In the genomic region with DNA sequence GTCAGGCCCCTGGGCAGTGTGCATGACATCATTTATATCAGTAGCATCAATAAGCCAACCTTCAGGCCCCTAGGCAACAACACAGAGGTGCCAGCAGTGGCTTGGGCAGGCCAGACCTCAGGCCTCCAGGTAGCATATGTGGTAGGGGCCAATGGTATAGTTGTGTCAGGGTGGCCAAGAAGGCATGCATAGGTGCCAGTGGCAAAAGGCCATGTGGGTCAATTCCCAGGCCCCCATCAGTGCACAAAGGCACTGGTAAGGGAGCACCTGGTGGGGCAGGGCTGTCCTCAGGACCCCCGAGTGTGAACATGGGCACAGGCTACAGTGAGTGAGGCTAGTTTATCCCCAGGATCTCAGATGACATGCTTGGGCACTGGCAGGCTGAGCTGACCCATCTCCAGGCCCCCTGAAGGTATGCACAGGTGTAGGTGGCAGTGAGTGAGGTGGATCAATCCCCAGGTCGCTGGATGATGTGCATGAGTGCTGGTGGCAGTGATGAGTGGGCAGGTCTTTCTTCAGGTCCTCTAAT, we compare ENCODE assay signal across 30 cellular contexts.
"Had no signal": no experiment of that assay in that cellular context is flagged by ENCODE, and none has a peak within 500 bp of the region (broad histone marks: within the 10 kb centered on the region; RNA-seq: fewer than 3 reads in every experiment).

No MANE protein-coding gene starts in this region.

- H3K9me3 ChIP-seq: MG63, Peyer's patch, SJSA1, SK-N-SH had no signal

- H3K4me1 Mint-ChIP-seq: activated CD4-positive, alpha-beta T cell treated with anti-CD3 and anti-CD28 coated beads, Interleukin-2, amount 10 ng/mL, durations not matched to agents 24 days and 14 days; activated naive CD4-positive, alpha-beta T cell treated with anti-CD3 and anti-CD28 coated beads, Interleukin-2, amount 10 ng/mL, durations not matched to agents 7 days and 5 days; activated naive CD8-positive, alpha-beta T cell treated with anti-CD3 and anti-CD28 coated beads, Interleukin-2, amount 50 U/mL, for 24 hours had no signal

- DNase-seq: activated CD4-positive, alpha-beta T cell treated with anti-CD3 and anti-CD28 coated beads, Interleukin-2, amount 10 ng/mL, durations not matched to agents 24 days and 14 days; activated CD4-positive, alpha-beta T cell treated with anti-CD3 and anti-CD28 coated beads, Interleukin-2, amount 50 U/mL, for 4 hours; activated CD8-positive, alpha-beta T cell treated with anti-CD3 and anti-CD28 coated beads for 36 hours; activated effector memory CD4-positive, alpha-beta T cell treated with Interleukin-2 at 50 U/mL for 16 hours; activated naive CD4-positive, alpha-beta T cell treated with anti-CD3 and anti-CD28 coated beads, Interleukin-2, amount 10 ng/mL, durations not matched to agents 7 days and 5 days; activated naive CD8-positive, alpha-beta T cell treated with anti-CD3 and anti-CD28 coated beads, Interleukin-2, amount 50 U/mL, for 24 hours; activated T-cell treated with anti-CD3 and anti-CD28 coated beads, Interleukin-2, amount 50 U/mL, for 4 hours; anterior cingulate cortex; brain microvascular endothelial cell; central memory CD4-positive, alpha-beta T cell; Kasumi-1; KBM-7; MG63; NCI-H1048; NCI-H1105 treated with DMSO at 0.1 percent for 48 hours; NCI-H1436; NCI-H1694; NCI-H2029; NCI-H345; NCI-H524 treated with DMSO at 0.1 percent for 48 hours; NK-92 treated with Interleukin-12 subunit alpha and Interleukin-12 subunit beta, amount 100 ng/mL, for 24 hours; PC-3; Peyer's patch; RPMI8226; SHP77 treated with DMSO at 0.1 percent for 48 hours; SK-N-SH had no signal

- H3K4me3 Mint-ChIP-seq: activated CD4-positive, alpha-beta T cell treated with anti-CD3 and anti-CD28 coated beads, Interleukin-2, amount 10 ng/mL, durations not matched to agents 24 days and 14 days; activated CD8-positive, alpha-beta T cell treated with anti-CD3 and anti-CD28 coated beads for 36 hours; activated naive CD4-positive, alpha-beta T cell treated with anti-CD3 and anti-CD28 coated beads, Interleukin-2, amount 10 ng/mL, durations not matched to agents 7 days and 5 days; activated naive CD8-positive, alpha-beta T cell; activated naive CD8-positive, alpha-beta T cell treated with anti-CD3 and anti-CD28 coated beads, Interleukin-2, amount 50 U/mL, for 24 hours; activated T-cell treated with anti-CD3 and anti-CD28 coated beads, Interleukin-2, amount 50 U/mL, for 4 hours; T-helper 1 cell treated with Interleukin-12 subunit alpha and Interleukin-12 subunit beta and Interleukin-4 antibody, amounts not matched to agents 30 μg/mL and 1 μg/mL, for 36 hours; T-helper 2 cell treated with Interferon-gamma antibody and Interleukin-4, amounts not matched to agents 5 μg/mL and 100 μg/mL, for 36 hours had no signal

- H3K36me3 Mint-ChIP-seq: activated naive CD4-positive, alpha-beta T cell treated with anti-CD3 and anti-CD28 coated beads, Interleukin-2, amount 10 ng/mL, durations not matched to agents 7 days and 5 days; activated naive CD8-positive, alpha-beta T cell had no signal

- H3K27ac Mint-ChIP-seq: activated CD4-positive, alpha-beta T cell treated with anti-CD3 and anti-CD28 coated beads, Interleukin-2, amount 10 ng/mL, durations not matched to agents 24 days and 14 days; activated CD8-positive, alpha-beta T cell treated with anti-CD3 and anti-CD28 coated beads for 36 hours; activated naive CD4-positive, alpha-beta T cell treated with anti-CD3 and anti-CD28 coated beads, Interleukin-2, amount 10 ng/mL, durations not matched to agents 7 days and 5 days; activated naive CD8-positive, alpha-beta T cell; activated naive CD8-positive, alpha-beta T cell treated with anti-CD3 and anti-CD28 coated beads, Interleukin-2, amount 50 U/mL, for 24 hours; T-helper 1 cell treated with Interleukin-12 subunit alpha and Interleukin-12 subunit beta and Interleukin-4 antibody, amounts not matched to agents 30 μg/mL and 1 μg/mL, for 36 hours; T-helper 2 cell treated with Interferon-gamma antibody and Interleukin-4, amounts not matched to agents 5 μg/mL and 100 μg/mL, for 36 hours had no signal

- H3K27ac ChIP-seq: brain microvascular endothelial cell, Peyer's patch, SJSA1 had no signal

- H3K27me3 ChIP-seq: brain microvascular endothelial cell, MG63, Peyer's patch, SJSA1 had no signal

- H3K4me3 ChIP-seq: MG63, Peyer's patch, SJSA1 had no signal

- ATAC-seq: activated CD8-positive, alpha-beta T cell treated with anti-CD3 and anti-CD28 coated beads for 36 hours; activated naive CD8-positive, alpha-beta T cell treated with anti-CD3 and anti-CD28 coated beads, Interleukin-2, amount 50 U/mL, for 24 hours; activated T-cell treated with anti-CD3 and anti-CD28 coated beads, Interleukin-2, amount 50 U/mL, for 4 hours; PC-3 had no signal

- H3K9me3 Mint-ChIP-seq: activated CD4-positive, alpha-beta T cell treated with anti-CD3 and anti-CD28 coated beads, Interleukin-2, amount 10 ng/mL, durations not matched to agents 24 days and 14 days; activated CD8-positive, alpha-beta T cell treated with anti-CD3 and anti-CD28 coated beads for 36 hours had no signal

- H3K4me1 ChIP-seq: Peyer's patch, SJSA1 had no signal

- H3K36me3 ChIP-seq: brain microvascular endothelial cell, MG63, Peyer's patch, SJSA1 had no signal

- H3K27me3 Mint-ChIP-seq: activated CD4-positive, alpha-beta T cell treated with anti-CD3 and anti-CD28 coated beads, Interleukin-2, amount 10 ng/mL, durations not matched to agents 24 days and 14 days; activated CD8-positive, alpha-beta T cell treated with anti-CD3 and anti-CD28 coated beads for 36 hours; activated naive CD4-positive, alpha-beta T cell treated with anti-CD3 and anti-CD28 coated beads, Interleukin-2, amount 10 ng/mL, durations not matched to agents 7 days and 5 days; activated naive CD8-positive, alpha-beta T cell; activated naive CD8-positive, alpha-beta T cell treated with anti-CD3 and anti-CD28 coated beads, Interleukin-2, amount 50 U/mL, for 24 hours had no signal
